12 cellular contexts compared by ENCODE assay signal in the genomic region with DNA sequence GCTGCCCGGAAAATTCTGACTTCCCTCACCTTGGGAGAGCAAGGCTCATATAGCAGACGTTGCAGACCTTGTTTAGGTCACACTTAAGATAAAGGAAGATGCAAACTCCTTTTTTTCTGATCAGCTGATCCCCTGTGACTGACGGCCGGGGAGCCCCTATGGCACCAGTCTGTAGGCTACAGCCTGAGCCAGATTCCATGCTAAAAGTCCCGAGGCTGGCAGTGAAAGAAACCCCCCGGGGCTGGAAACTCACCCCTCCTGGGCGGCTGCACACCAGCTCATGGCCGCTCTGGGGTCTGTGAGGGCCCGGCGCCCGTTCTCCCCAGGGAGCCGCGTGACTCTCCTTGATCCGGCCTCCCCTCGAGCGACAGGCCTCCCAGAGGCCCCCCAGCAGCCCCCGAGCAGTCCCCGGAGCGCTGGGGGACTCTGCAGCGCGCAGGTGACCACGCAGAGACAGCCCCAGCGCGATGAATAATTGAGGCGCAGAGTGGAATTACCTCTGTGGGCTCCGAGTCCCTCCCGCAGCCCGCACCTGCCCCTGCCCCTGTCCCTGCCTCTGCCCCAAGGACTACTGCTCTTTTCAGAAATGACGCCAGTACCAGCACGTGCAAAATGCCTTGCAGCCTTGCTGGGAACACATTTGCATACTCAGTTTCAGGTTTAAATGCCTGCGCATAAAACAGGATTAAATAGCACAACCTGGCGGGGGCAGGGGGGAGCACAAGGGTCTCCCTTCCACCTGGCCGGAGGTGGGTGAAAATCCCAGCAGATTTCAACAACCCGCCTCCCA.
DNase-seq lines count a peak whose midpoint lies in the region; ATAC-seq and TF ChIP-seq lines count a peak whose summit lies in the region.
"Had no signal": no experiment of that assay in that cellular context is flagged by ENCODE, and none has a peak within 500 bp of the region (broad histone marks: within the 10 kb centered on the region; RNA-seq: fewer than 3 reads in every experiment).

No MANE protein-coding gene starts in this region.

- no peaks in the 10 kb centered on the region for H3K9me3 Mint-ChIP-seq in activated B cell treated with CpG ODN at 0.5 μM for 24 hours

- H3K4me3 ChIP-seq in stomach, result no peak overlapping the region
- no peak overlapping the region for H3K4me3 ChIP-seq in psoas muscle
- H3K4me3 ChIP-seq: BLaER1 treated with 17β-estradiol and CSF1 and Interleukin-3, amounts not matched to agents 10 nM and 100 nM; tibial artery had no signal

- H3K4me1 ChIP-seq in stomach (peaks cover 0 to 7% (median 7%) of the 10 kb centered on the region in 4 donors), psoas muscle (no peaks in the 10 kb centered on the region)
- H3K4me1 ChIP-seq: tibial artery had no signal

- no peak for TF ChIP-seq POLR2A in stomach (IDR thresholded peaks at IDR 0.05)

- H3K27ac Mint-ChIP-seq in activated B cell treated with CpG ODN at 0.5 μM for 24 hours, result no peak overlapping the region
- H3K27ac Mint-ChIP-seq: IgD-negative memory B cell had no signal

- POLR2A ChIA-PET in activated B cell treated with CpG ODN at 0.5 μM for 24 hours (lab: Charles Lee), result interaction anchor here (1.0 kb wide), 1 partner anchor 29 kb away, joined by 3 read pairs; no protein-coding TSS in a partner anchor

- H3K36me3 Mint-ChIP-seq in activated B cell treated with CpG ODN at 0.5 μM for 24 hours (ENCODE audit: low read depth), result no peaks in the 10 kb centered on the region
- H3K36me3 Mint-ChIP-seq: IgD-negative memory B cell had no signal

- H3K4me3 Mint-ChIP-seq in activated B cell treated with CpG ODN at 0.5 μM for 24 hours, result peak overlapping the region; percentile 41
- H3K4me3 Mint-ChIP-seq: IgD-negative memory B cell had no signal

- no peak overlapping the region for H3K27ac ChIP-seq in stomach
- H3K27ac ChIP-seq in psoas muscle, result no peak overlapping the region
- H3K27ac ChIP-seq: BLaER1 treated with 17β-estradiol and CSF1 and Interleukin-3, amounts not matched to agents 10 nM and 100 nM; tibial artery had no signal

- peaks cover 3% of the 10 kb centered on the region for H3K4me1 Mint-ChIP-seq in activated B cell treated with CpG ODN at 0.5 μM for 24 hours

- DNase-seq in stimulated activated CD4-positive, alpha-beta T cell treated with anti-CD3 and anti-CD28 coated beads, Interleukin-15, amount 100 ng/mL, for 24 hours, result peak; percentile 11
- no peak for DNase-seq in stimulated activated CD4-positive, alpha-beta T cell treated with anti-CD3 and anti-CD28 coated beads, Interleukin-2, amount 100 ng/mL, for 48 hours
- DNase-seq in activated B cell treated with CpG ODN at 0.5 μM for 24 hours (no peak), stomach (peak; percentile 47), psoas muscle (no peak), ureter (ENCODE audit: low spot score) (no peak)
- DNase-seq in effector CD8-positive, alpha-beta T cell (lab: John Stamatoyannopoulos, UW), result no peak
- DNase-seq: activated CD4-positive, CD25-positive, alpha-beta regulatory T cell had no signal

- intact Hi-C loops in activated B cell treated with CpG ODN at 0.5 μM for 24 hours (cut with micrococcal nuclease), result loop anchor here (1.0 to 2.0 kb wide), 3 partner anchors 30 to 122 kb away; no protein-coding TSS in a partner anchor
- intact Hi-C loops in stomach (cut with DNase I; ENCODE audit: low total_unique reads), result no loop called here
- intact Hi-C loops in psoas muscle (cut with DNase I), result no loop called here

- WGBS in stomach, 5 donors, result 13 to 17% (median 14%) methylated on average over 26 to 34 of the region's 34 CpGs
- 16 to 21% (median 20%) methylated on average over 29 to 34 of the region's 34 CpGs for WGBS in psoas muscle, 3 donors

- ATAC-seq in HG02870 (IDR thresholded peaks at IDR 0.05; ENCODE audit: unreplicated experiment) (peak; percentile 47), activated B cell treated with CpG ODN at 0.5 μM for 24 hours (ENCODE audit: low read depth) (peak; percentile 87), psoas muscle (no peak)

- no peaks in the 10 kb centered on the region for H3K9me3 ChIP-seq in stomach
- no peaks in the 10 kb centered on the region for H3K9me3 ChIP-seq in psoas muscle
- H3K9me3 ChIP-seq: BLaER1 treated with 17β-estradiol and CSF1 and Interleukin-3, amounts not matched to agents 10 nM and 100 nM; tibial artery had no signal

- peaks cover 11% of the 10 kb centered on the region for H3K27me3 Mint-ChIP-seq in activated B cell treated with CpG ODN at 0.5 μM for 24 hours

- CTCF ChIA-PET in activated B cell treated with CpG ODN at 0.5 μM for 24 hours (lab: Charles Lee), result no interaction called here

- no peaks in the 10 kb centered on the region for H3K36me3 ChIP-seq in stomach
- H3K36me3 ChIP-seq in psoas muscle (ENCODE audit: insufficient read depth in 1 of 2, low read depth in 1 of 2), result no peaks in the 10 kb centered on the region
- H3K36me3 ChIP-seq: BLaER1 treated with 17β-estradiol and CSF1 and Interleukin-3, amounts not matched to agents 10 nM and 100 nM; tibial artery had no signal

- no peak for TF ChIP-seq EP300 in stomach (IDR thresholded peaks at IDR 0.05)

- H3K27me3 ChIP-seq in stomach (peaks cover 0 to 52% (median 16%) of the 10 kb centered on the region in 3 donors), psoas muscle (ENCODE audit: insufficient read depth in 3 of 3, low read length in 2 of 3) (peaks cover 0 to 41% (median 10%) of the 10 kb centered on the region in 3 donors)

- TF ChIP-seq CTCF in activated B cell treated with CpG ODN at 0.5 μM for 24 hours (IDR thresholded peaks at IDR 0.05), result no peak
- TF ChIP-seq CTCF in stomach (IDR thresholded peaks at IDR 0.05), result peak in 2 of 7 experiments; percentile 8 to 36
- no peak for TF ChIP-seq CTCF in psoas muscle (IDR thresholded peaks at IDR 0.05)

Comparison
In these comparisons a context has a peak if more than half of its experiments do, and no peak if none do; other contexts are left out.
1. DNase-seq: peak in stimulated activated CD4-positive, alpha-beta T cell treated with anti-CD3 and anti-CD28 coated beads, Interleukin-15, amount 100 ng/mL, for 24 hours (single experiment) and stomach (single experiment); none in stimulated activated CD4-positive, alpha-beta T cell treated with anti-CD3 and anti-CD28 coated beads, Interleukin-2, amount 100 ng/mL, for 48 hours (0 of 2), activated B cell treated with CpG ODN at 0.5 μM for 24 hours (single experiment), effector CD8-positive, alpha-beta T cell (single experiment), psoas muscle (0 of 2) and ureter (single experiment).
2. ATAC-seq: peak in HG02870 (single experiment) and activated B cell treated with CpG ODN at 0.5 μM for 24 hours (single experiment); none in psoas muscle (0 of 4).